8 cellular contexts compared by ENCODE assay signal in genomic region chr19:40716031-40716654, GRCh38. TPM values are rescaled to one million over a fixed set of nuclear protein-coding genes. Genes with fewer than 3 reads are reported as not detected.
DNase-seq lines count a peak whose midpoint lies in the region; ATAC-seq, FAIRE-seq and TF ChIP-seq lines count a peak whose summit lies in the region.

No MANE protein-coding gene starts in this region.

- CTCF ChIA-PET in AG04450 (lab: Charles Lee), result interaction anchor here (0.6 to 2.1 kb wide), 3 partner anchors 17 to 82 kb away, joined by 3 to 5 read pairs (median 5); no protein-coding TSS in a partner anchor

- H3K36me3 Mint-ChIP-seq in stimulated activated effector memory CD8-positive, alpha-beta T cell treated with anti-CD3 and anti-CD28 coated beads, Interleukin-12 subunit alpha, Interleukin-12 subunit beta, amount 100 ng/mL, for 72 hours, result peaks cover 61% of the 10 kb centered on the region

- FAIRE-seq in HTR-8/SVneo (lab: Jason Lieb, UNC), result peak; percentile 20

- DNase-seq in AG04450 (ENCODE audit: low read depth, low spot score), result peak; percentile 6
- DNase-seq in HTR-8/SVneo (ENCODE audit: insufficient read length, low spot score), result peak; percentile 70
- peak; percentile 82 for DNase-seq in activated CD4-positive, alpha-beta T cell treated with anti-CD3 and anti-CD28 coated beads for 4 hours
- DNase-seq in dorsolateral prefrontal cortex, result no peak
- peak in 1 of 2 donors; percentile 85 for DNase-seq in stimulated activated effector memory CD8-positive, alpha-beta T cell treated with anti-CD3 and anti-CD28 coated beads, Interleukin-12 subunit alpha, Interleukin-12 subunit beta, amount 100 ng/mL, for 72 hours (ENCODE audit: low spot score in 2 of 2)
- DNase-seq in occipital lobe (lab: John Stamatoyannopoulos, UW), result no peak
- DNase-seq in OCI-M1 (lab: John Stamatoyannopoulos, UW), result no peak

- no peaks in the 10 kb centered on the region for H3K9me3 Mint-ChIP-seq in stimulated activated effector memory CD8-positive, alpha-beta T cell treated with anti-CD3 and anti-CD28 coated beads, Interleukin-12 subunit alpha, Interleukin-12 subunit beta, amount 100 ng/mL, for 72 hours

- no peak for TF ChIP-seq CTCF in AG04450 (IDR thresholded peaks at IDR 0.05; ENCODE audit: low read depth, low read length)
- TF ChIP-seq CTCF in dorsolateral prefrontal cortex (IDR thresholded peaks at IDR 0.05 in 54 of 56, conservative IDR thresholded peaks at IDR 0.05 in 2 of 56; ENCODE audit: low read depth in 1 of 56, partially characterized antibody in 56 of 56), result no peak

- peak overlapping the region; percentile 96 for H3K9ac ChIP-seq in muscle layer of colon (ENCODE audit: low read length)

- H3K4me3 ChIP-seq in AG04450 (ENCODE audit: low read depth, low read length), result peak overlapping the region; percentile 89
- peak overlapping the region; percentile 61 to 97 (median 83) for H3K4me3 ChIP-seq in dorsolateral prefrontal cortex
- peak overlapping the region; percentile 83 to 97 for H3K4me3 ChIP-seq in muscle layer of colon (ENCODE audit: low read depth in 1 of 2, low read length in 2 of 2)

- intact Hi-C loops in dorsolateral prefrontal cortex (cut with DNase I), result loop anchor here (2.0 to 5.0 kb wide), 4 partner anchors 25 to 91 kb away; partner anchors contain the start of genes ACTMAP (in 1 of the 2), NUMBL (in 1 of the 2) and SNRPA (in 1 of the 2)

- peaks cover 53% of the 10 kb centered on the region for H3K4me1 ChIP-seq in muscle layer of colon (ENCODE audit: insufficient read depth, low read length)

- peak overlapping the region; percentile 83 for H3K4me3 Mint-ChIP-seq in stimulated activated effector memory CD8-positive, alpha-beta T cell treated with anti-CD3 and anti-CD28 coated beads, Interleukin-12 subunit alpha, Interleukin-12 subunit beta, amount 100 ng/mL, for 72 hours

- ATAC-seq in stimulated activated effector memory CD8-positive, alpha-beta T cell treated with anti-CD3 and anti-CD28 coated beads, Interleukin-12 subunit alpha, Interleukin-12 subunit beta, amount 100 ng/mL, for 72 hours, result peak; percentile 61

- H3K4me1 Mint-ChIP-seq in stimulated activated effector memory CD8-positive, alpha-beta T cell treated with anti-CD3 and anti-CD28 coated beads, Interleukin-12 subunit alpha, Interleukin-12 subunit beta, amount 100 ng/mL, for 72 hours, result peaks cover 63% of the 10 kb centered on the region

- H3K27ac ChIP-seq in AG04450 (ENCODE audit: low read depth, low read length) (peak overlapping the region; percentile 100), dorsolateral prefrontal cortex (peak overlapping the region; percentile 75 to 98 (median 95)), muscle layer of colon (ENCODE audit: low read depth, low read length) (peak overlapping the region; percentile 94)

- H3K27me3 ChIP-seq in AG04450 (ENCODE audit: control insufficient read depth, insufficient read depth, low read length) (no peaks in the 10 kb centered on the region), dorsolateral prefrontal cortex (no peaks in the 10 kb centered on the region), muscle layer of colon (ENCODE audit: control insufficient read depth in 1 of 2, insufficient read depth in 2 of 2, low read length in 2 of 2) (no peaks in the 10 kb centered on the region)

- H3K9me3 ChIP-seq in AG04450 (ENCODE audit: control insufficient read depth, insufficient read depth, low read length), result no peaks in the 10 kb centered on the region
- no peaks in the 10 kb centered on the region for H3K9me3 ChIP-seq in muscle layer of colon (ENCODE audit: low read length)

- POLR2A ChIA-PET in AG04450 (lab: Yijun Ruan, JAX), result interaction anchor here (1.4 to 2.3 kb wide), 6 partner anchors 25 to 62 kb away, joined by 3 to 20 read pairs (median 14); partner anchors contain the start of genes ACTMAP, NUMBL, RAB4B and SNRPA

- peaks cover 10% of the 10 kb centered on the region for H3K36me3 ChIP-seq in muscle layer of colon (ENCODE audit: insufficient read depth, low read length)

- peak overlapping the region; percentile 92 for H3K27ac Mint-ChIP-seq in stimulated activated effector memory CD8-positive, alpha-beta T cell treated with anti-CD3 and anti-CD28 coated beads, Interleukin-12 subunit alpha, Interleukin-12 subunit beta, amount 100 ng/mL, for 72 hours

RNA-seq across cellular contexts. Expression of gene COQ8B, which starts 0.5 kb away (rescaled TPM):
- 16.0 and 20.2 TPM in 2 replicates for polyA plus RNA-seq in AG04450 (2011; rRNA removed)
- polyA minus RNA-seq in AG04450 (2011; rRNA and poly(A)+ RNA removed), result 18.9 and 20.5 TPM in 2 replicates
- total RNA-seq in dorsolateral prefrontal cortex (10 to 100 TPM; 22.8 to 64.2 (median 35.5) TPM), occipital lobe (28.2 TPM)

RNA-seq across cellular contexts. Expression of gene ITPKC, which starts 0.8 kb away (rescaled TPM):
- polyA plus RNA-seq in AG04450 (2011; rRNA removed), result 8.9 and 11.6 TPM in 2 replicates
- polyA minus RNA-seq in AG04450 (2011; rRNA and poly(A)+ RNA removed), result 12.7 and 17.0 TPM in 2 replicates
- total RNA-seq in dorsolateral prefrontal cortex (10 to 100 TPM in 91 of 120 experiments, 1 to 10 TPM in 29; 6.6 to 73.8 (median 12.0) TPM), occipital lobe (10.0 TPM)

RNA-seq across cellular contexts. Expression of gene NUMBL, which starts 25.7 kb away (rescaled TPM):
- polyA plus RNA-seq in AG04450 (2011; rRNA removed), result 29.4 and 30.9 TPM in 2 replicates
- polyA minus RNA-seq in AG04450 (2011; rRNA and poly(A)+ RNA removed), result 25.0 and 30.6 TPM in 2 replicates
- total RNA-seq in dorsolateral prefrontal cortex (100 to 1,000 TPM in 33 of 120 experiments, 10 to 100 TPM in 87; 35.4 to 140 (median 89.4) TPM), occipital lobe (18.2 TPM)

RNA-seq across cellular contexts. Expression of gene ACTMAP, which starts 34.1 kb away (rescaled TPM):
- polyA plus RNA-seq in AG04450 (2011; rRNA removed), result 2.9 and 4.5 TPM in 2 replicates
- 5.5 and 7.5 TPM in 2 replicates for polyA minus RNA-seq in AG04450 (2011; rRNA and poly(A)+ RNA removed)
- total RNA-seq in dorsolateral prefrontal cortex (10 to 100 TPM in 5 of 120 experiments, 1 to 10 TPM in 115; 1.4 to 15.4 (median 5.6) TPM), occipital lobe (0.31 TPM)

RNA-seq across cellular contexts. Expression of gene SNRPA, which starts 34.9 kb away (rescaled TPM):
- 126 and 133 TPM in 2 replicates for polyA plus RNA-seq in AG04450 (2011; rRNA removed)
- polyA minus RNA-seq in AG04450 (2011; rRNA and poly(A)+ RNA removed), result 229 and 285 TPM in 2 replicates
- total RNA-seq in dorsolateral prefrontal cortex, result 10 to 100 TPM; 22.7 to 66.6 (median 39.6) TPM
- total RNA-seq in occipital lobe, result 17.0 TPM

Comparison
In these comparisons a context has a peak if more than half of its experiments do, and no peak if none do; other contexts are left out.
1. DNase-seq: peak in AG04450 (single experiment), HTR-8/SVneo (single experiment) and activated CD4-positive, alpha-beta T cell treated with anti-CD3 and anti-CD28 coated beads for 4 hours (2 of 2); none in dorsolateral prefrontal cortex (0 of 10), occipital lobe (single experiment) and OCI-M1 (single experiment).
2. Peak in every context shown above with its lines, with median percentiles within 50 percentile points of each other: H3K27ac ChIP-seq and H3K4me3 ChIP-seq.